10 cellular contexts compared by ENCODE assay signal in genomic region chr11:57640068-57640800, GRCh38. TPM values are rescaled to one million over a fixed set of nuclear protein-coding genes. Genes with fewer than 3 reads are reported as not detected.
DNase-seq lines count a peak whose midpoint lies in the region; ATAC-seq, FAIRE-seq and TF ChIP-seq lines count a peak whose summit lies in the region.
"Had no signal": no experiment of that assay in that cellular context is flagged by ENCODE, and none has a peak within 500 bp of the region (broad histone marks: within the 10 kb centered on the region; RNA-seq: fewer than 3 reads in every experiment).

No MANE protein-coding gene starts in this region.

- intact Hi-C loops in endothelial cell of umbilical vein (cut with micrococcal nuclease) (no loop called here), prostate gland (cut with DNase I) (loop anchor here (2.0 to 10.0 kb wide), 3 partner anchors 71 to 185 kb away; no protein-coding TSS in a partner anchor)

- no peaks in the 10 kb centered on the region for H3K9me3 Mint-ChIP-seq in nephron
- H3K9me3 Mint-ChIP-seq: dendritic cell treated with granulocyte-macrophage colony-stimulating factor and Interleukin-4, amounts not matched to agents 40 ng/mL and 50 ng/mL, for 4 days had no signal

- H3K4me1 Mint-ChIP-seq in nephron: peaks cover 53% of the 10 kb centered on the region

- H4K20me1 ChIP-seq in Karpas-422 (ENCODE audit: insufficient read depth, low read depth, low read length) (no peaks in the 10 kb centered on the region), endothelial cell of umbilical vein (replicated peaks; ENCODE audit: control insufficient read depth, extremely low read depth, insufficient read depth, low read length) (no peaks in the 10 kb centered on the region)

- no peak overlapping the region for H3K27ac ChIP-seq in Karpas-422 (ENCODE audit: low read length)
- H3K27ac ChIP-seq in endothelial cell of umbilical vein (ENCODE audit: insufficient read depth, low read depth, low read length): no peak overlapping the region
- H3K27ac ChIP-seq in prostate gland: no peak overlapping the region

- H3K4me2 ChIP-seq in Karpas-422 (ENCODE audit: low read depth, low read length, poor library complexity, severe bottlenecking) (peak overlapping the region; percentile 45), endothelial cell of umbilical vein (ENCODE audit: insufficient read depth, low read length) (peak overlapping the region; percentile 92)

- H3K9ac ChIP-seq in Karpas-422 (ENCODE audit: low read length): no peak overlapping the region
- no peak overlapping the region for H3K9ac ChIP-seq in endothelial cell of umbilical vein (replicated peaks; ENCODE audit: extremely low read depth, insufficient read depth, low read length)

- BruUV-seq in endothelial cell of umbilical vein (replicated peaks; lab: Mats Ljungman, UMichigan): TSS peak; percentile 8

- H3K27me3 ChIP-seq in Karpas-422 (ENCODE audit: low read length) (no peaks in the 10 kb centered on the region), endothelial cell of umbilical vein (ENCODE audit: control insufficient read depth in 2 of 2, insufficient read depth in 2 of 2, low read length in 2 of 2) (peaks cover 0 to 1% of the 10 kb centered on the region in 2 experiments), prostate gland (replicated peaks; ENCODE audit: insufficient read depth) (no peaks in the 10 kb centered on the region)

- peaks cover 4% of the 10 kb centered on the region for H3K27me3 Mint-ChIP-seq in nephron (ENCODE audit: low read depth)

- DNase-seq in AG10803 (ENCODE audit: low read depth) (no peak), Karpas-422 (no peak), endothelial cell of umbilical vein (ENCODE audit: low read depth, low spot score) (no peak), prostate gland (ENCODE audit: low spot score) (no peak)
- no peak for DNase-seq in stimulated activated CD4-positive, alpha-beta T cell treated with anti-CD3 and anti-CD28 coated beads, Interleukin-15, amount 100 ng/mL, for 24 hours
- DNase-seq: activated CD8-positive, alpha-beta memory T cell treated with anti-CD3 and anti-CD28 coated beads for 24 hours had no signal

- TF ChIP-seq POLR2A in endothelial cell of umbilical vein (IDR thresholded peaks at IDR 0.05; ENCODE audit: low read depth, low read length) (no peak), prostate gland (IDR thresholded peaks at IDR 0.05) (no peak)

- dilution Hi-C loops in endothelial cell of umbilical vein (cut with MboI; ENCODE audit: extremely low pct_ligation_motif_present, low sequenced_read_pairs): no loop called here

- H3K36me3 ChIP-seq in Karpas-422 (ENCODE audit: insufficient read depth, low read length) (no peaks in the 10 kb centered on the region), endothelial cell of umbilical vein (ENCODE audit: control insufficient read depth in 2 of 2, extremely low read depth in 1 of 2, insufficient read depth in 2 of 2, low read length in 2 of 2) (no peaks in the 10 kb centered on the region), prostate gland (no peaks in the 10 kb centered on the region)

- no peaks in the 10 kb centered on the region for H3K9me2 ChIP-seq in Karpas-422 (replicated peaks; ENCODE audit: insufficient read depth, low read length)

- H3K36me3 Mint-ChIP-seq in nephron (ENCODE audit: low read depth): peaks cover 21% of the 10 kb centered on the region

- no peak for FAIRE-seq in endothelial cell of umbilical vein (lab: Jason Lieb, UNC)

- H3K79me2 ChIP-seq in Karpas-422 (ENCODE audit: low read length): no peaks in the 10 kb centered on the region
- peaks cover 18% of the 10 kb centered on the region for H3K79me2 ChIP-seq in endothelial cell of umbilical vein (ENCODE audit: control insufficient read depth, insufficient read depth, low read length)

- 50% methylated on average over 9 of the region's 9 CpGs for WGBS in prostate gland

- H3K9me1 ChIP-seq in endothelial cell of umbilical vein (replicated peaks; ENCODE audit: control insufficient read depth, extremely low read depth, insufficient read depth, low read length): no peaks in the 10 kb centered on the region

- peak overlapping the region; percentile 96 to 100 (median 98) for H3K27ac Mint-ChIP-seq in nephron
- H3K27ac Mint-ChIP-seq: dendritic cell treated with granulocyte-macrophage colony-stimulating factor and Interleukin-4, amounts not matched to agents 40 ng/mL and 50 ng/mL, for 4 days had no signal

- no peaks in the 10 kb centered on the region for H3K9me3 ChIP-seq in Karpas-422 (ENCODE audit: low read length)
- no peaks in the 10 kb centered on the region for H3K9me3 ChIP-seq in endothelial cell of umbilical vein (replicated peaks; ENCODE audit: control insufficient read depth, insufficient read depth, low read length)
- no peaks in the 10 kb centered on the region for H3K9me3 ChIP-seq in prostate gland

- ATAC-seq in HG03378 (IDR thresholded peaks at IDR 0.05; ENCODE audit: unreplicated experiment) (no peak), HG02642 (IDR thresholded peaks at IDR 0.05; ENCODE audit: poor library complexity, unreplicated experiment) (no peak)

- peak overlapping the region; percentile 21; the same call in 1 of the 2 replicates for H2AFZ ChIP-seq in Karpas-422 (ENCODE audit: low read length)
- H2AFZ ChIP-seq in endothelial cell of umbilical vein (ENCODE audit: low read depth, low read length): no peak overlapping the region

- POLR2A ChIA-PET in endothelial cell of umbilical vein (lab: Charles Lee): interaction anchor here (1.4 to 1.5 kb wide), 2 partner anchors 72 to 109 kb away, joined by 3 to 4 read pairs; partner anchors contain the start of genes TIMM10 and UBE2L6

- TF ChIP-seq CTCF in AG10803 (conservative IDR thresholded peaks at IDR 0.05; ENCODE audit: low read length) (no peak), endothelial cell of umbilical vein (IDR thresholded peaks at IDR 0.05; ENCODE audit: extremely low read depth in 1 of 2, insufficient read depth in 1 of 2, low read depth in 1 of 2, low read length in 2 of 2) (no peak), nephron (IDR thresholded peaks at IDR 0.05; ENCODE audit: unreplicated experiment in 3 of 3) (no peak), prostate gland (IDR thresholded peaks at IDR 0.05) (no peak)

- CTCF ChIA-PET in endothelial cell of umbilical vein (lab: Charles Lee): interaction anchor here (0.7 to 4.2 kb wide), 23 partner anchors 12 to 1496 kb away, joined by 3 to 154 read pairs (median 4); partner anchors contain the start of genes RTN4RL2, SMTNL1, TIMM10 and UBE2L6

- peaks cover 10% of the 10 kb centered on the region for H3K4me1 ChIP-seq in Karpas-422 (ENCODE audit: low read length)
- peaks cover 24% of the 10 kb centered on the region for H3K4me1 ChIP-seq in endothelial cell of umbilical vein (ENCODE audit: control insufficient read depth, extremely low read depth, insufficient read depth, low read length)
- peaks cover 12% of the 10 kb centered on the region for H3K4me1 ChIP-seq in prostate gland (replicated peaks)

- H3K4me3 Mint-ChIP-seq in nephron: peak overlapping the region; percentile 89 to 95 (median 94)
- H3K4me3 Mint-ChIP-seq: dendritic cell treated with granulocyte-macrophage colony-stimulating factor and Interleukin-4, amounts not matched to agents 40 ng/mL and 50 ng/mL, for 4 days had no signal

- H3K4me3 ChIP-seq in AG10803 (ENCODE audit: low read length) (peak overlapping the region; percentile 99), Karpas-422 (ENCODE audit: low read length) (no peak overlapping the region), endothelial cell of umbilical vein (replicated peaks in 1 of 3; ENCODE audit: insufficient read depth in 1 of 3, low read depth in 1 of 3, low read length in 3 of 3) (peak overlapping the region in 2 of 3 experiments; percentile 55 to 87), prostate gland (no peak overlapping the region)

RNA-seq across cellular contexts. Expression of gene YPEL4, which starts 9.5 kb away (rescaled TPM):
- not detected in 2 replicates for total RNA-seq in Karpas-422 (2014; rRNA removed; shearing (Covaris generic); ENCODE audit: low replicate concordance)
- 0.24 and 0.30 TPM in 2 replicates for total RNA-seq in endothelial cell of umbilical vein
- polyA plus RNA-seq in endothelial cell of umbilical vein: 0.03 and 0.06 TPM in 2 replicates
- 0.04 and 0.05 TPM in 2 replicates for polyA plus RNA-seq in endothelial cell of umbilical vein (2011; cell fraction: cytosol; rRNA removed)
- polyA plus RNA-seq in endothelial cell of umbilical vein (2011; cell fraction: nucleus; rRNA removed): 0.34 and 0.39 TPM in 2 replicates
- 0.13 and 0.35 TPM in 2 replicates for polyA plus RNA-seq in endothelial cell of umbilical vein (2012)
- polyA minus RNA-seq in endothelial cell of umbilical vein: 0.17 TPM in 1 of 2 replicates, not detected in the other
- not detected for polyA minus RNA-seq in endothelial cell of umbilical vein (2011; cell fraction: cytosol; rRNA and poly(A)+ RNA removed)
- 0.19 and 0.24 TPM in 2 replicates for polyA minus RNA-seq in endothelial cell of umbilical vein (2011; cell fraction: nucleus; rRNA and poly(A)+ RNA removed)
- total RNA-seq in prostate gland: 1 to 10 TPM in 1 of 2 donors, under 1 TPM in 1; 0.46 to 3.6 TPM

RNA-seq across cellular contexts. Expression of gene CLP1, which starts 17.3 kb away (rescaled TPM):
- 16.9 and 22.4 TPM in 2 replicates for total RNA-seq in Karpas-422 (2014; rRNA removed; shearing (Covaris generic); ENCODE audit: low replicate concordance)
- total RNA-seq in endothelial cell of umbilical vein: 17.9 and 20.9 TPM in 2 replicates
- 19.4 and 20.8 TPM in 2 replicates for polyA plus RNA-seq in endothelial cell of umbilical vein
- polyA plus RNA-seq in endothelial cell of umbilical vein (2011; cell fraction: cytosol; rRNA removed): 22.1 and 25.0 TPM in 2 replicates
- polyA plus RNA-seq in endothelial cell of umbilical vein (2011; cell fraction: nucleus; rRNA removed): 20.3 and 20.9 TPM in 2 replicates
- 19.1 and 25.1 TPM in 2 replicates for polyA plus RNA-seq in endothelial cell of umbilical vein (2012)
- polyA minus RNA-seq in endothelial cell of umbilical vein: 25.3 and 34.8 TPM in 2 replicates
- polyA minus RNA-seq in endothelial cell of umbilical vein (2011; cell fraction: cytosol; rRNA and poly(A)+ RNA removed): 11.5 TPM
- polyA minus RNA-seq in endothelial cell of umbilical vein (2011; cell fraction: nucleus; rRNA and poly(A)+ RNA removed): 6.2 and 9.1 TPM in 2 replicates
- total RNA-seq in prostate gland: 10 to 100 TPM in 1 of 2 donors, 1 to 10 TPM in 1; 9.3 to 11.0 TPM

RNA-seq across cellular contexts. Expression of gene ZDHHC5, which starts 27.7 kb away (rescaled TPM):
- 38.6 and 41.2 TPM in 2 replicates for total RNA-seq in Karpas-422 (2014; rRNA removed; shearing (Covaris generic); ENCODE audit: low replicate concordance)
- total RNA-seq in endothelial cell of umbilical vein: 67.4 and 74.0 TPM in 2 replicates
- polyA plus RNA-seq in endothelial cell of umbilical vein: 52.9 and 61.1 TPM in 2 replicates
- 49.5 and 54.7 TPM in 2 replicates for polyA plus RNA-seq in endothelial cell of umbilical vein (2011; cell fraction: cytosol; rRNA removed)
- polyA plus RNA-seq in endothelial cell of umbilical vein (2011; cell fraction: nucleus; rRNA removed): 58.1 and 61.0 TPM in 2 replicates
- polyA plus RNA-seq in endothelial cell of umbilical vein (2012): 54.9 and 55.5 TPM in 2 replicates
- polyA minus RNA-seq in endothelial cell of umbilical vein: 110 and 138 TPM in 2 replicates
- 31.7 TPM for polyA minus RNA-seq in endothelial cell of umbilical vein (2011; cell fraction: cytosol; rRNA and poly(A)+ RNA removed)
- polyA minus RNA-seq in endothelial cell of umbilical vein (2011; cell fraction: nucleus; rRNA and poly(A)+ RNA removed): 34.6 and 49.5 TPM in 2 replicates
- 10 to 100 TPM; 65.4 to 69.9 TPM for total RNA-seq in prostate gland

RNA-seq across cellular contexts. Expression of gene SERPING1, which starts 42.7 kb away (rescaled TPM):
- total RNA-seq in Karpas-422 (2014; rRNA removed; shearing (Covaris generic); ENCODE audit: low replicate concordance): not detected in 2 replicates
- total RNA-seq in endothelial cell of umbilical vein (not detected in 2 replicates), prostate gland (100 to 1,000 TPM in 1 of 2 donors, 10 to 100 TPM in 1; 88.7 to 205 TPM)
- 0.30 TPM in 1 of 2 replicates, not detected in the other for polyA plus RNA-seq in endothelial cell of umbilical vein
- polyA plus RNA-seq in endothelial cell of umbilical vein (2011; cell fraction: cytosol; rRNA removed): 0.08 TPM in 1 of 2 replicates, not detected in the other
- 0.16 TPM in 1 of 2 replicates, not detected in the other for polyA plus RNA-seq in endothelial cell of umbilical vein (2011; cell fraction: nucleus; rRNA removed)
- polyA plus RNA-seq in endothelial cell of umbilical vein (2012): 0.12 and 1.0 TPM in 2 replicates
- not detected in 2 replicates for polyA minus RNA-seq in endothelial cell of umbilical vein
- not detected for polyA minus RNA-seq in endothelial cell of umbilical vein (2011; cell fraction: cytosol; rRNA and poly(A)+ RNA removed)
- polyA minus RNA-seq in endothelial cell of umbilical vein (2011; cell fraction: nucleus; rRNA and poly(A)+ RNA removed): not detected in 2 replicates

Comparison
In these comparisons a context has a peak if more than half of its experiments do, and no peak if none do; other contexts are left out.
1. H3K4me3 ChIP-seq: peak in AG10803 (single experiment) and endothelial cell of umbilical vein (2 of 3); none in Karpas-422 (single experiment) and prostate gland (0 of 2).